In the genomic region with DNA sequence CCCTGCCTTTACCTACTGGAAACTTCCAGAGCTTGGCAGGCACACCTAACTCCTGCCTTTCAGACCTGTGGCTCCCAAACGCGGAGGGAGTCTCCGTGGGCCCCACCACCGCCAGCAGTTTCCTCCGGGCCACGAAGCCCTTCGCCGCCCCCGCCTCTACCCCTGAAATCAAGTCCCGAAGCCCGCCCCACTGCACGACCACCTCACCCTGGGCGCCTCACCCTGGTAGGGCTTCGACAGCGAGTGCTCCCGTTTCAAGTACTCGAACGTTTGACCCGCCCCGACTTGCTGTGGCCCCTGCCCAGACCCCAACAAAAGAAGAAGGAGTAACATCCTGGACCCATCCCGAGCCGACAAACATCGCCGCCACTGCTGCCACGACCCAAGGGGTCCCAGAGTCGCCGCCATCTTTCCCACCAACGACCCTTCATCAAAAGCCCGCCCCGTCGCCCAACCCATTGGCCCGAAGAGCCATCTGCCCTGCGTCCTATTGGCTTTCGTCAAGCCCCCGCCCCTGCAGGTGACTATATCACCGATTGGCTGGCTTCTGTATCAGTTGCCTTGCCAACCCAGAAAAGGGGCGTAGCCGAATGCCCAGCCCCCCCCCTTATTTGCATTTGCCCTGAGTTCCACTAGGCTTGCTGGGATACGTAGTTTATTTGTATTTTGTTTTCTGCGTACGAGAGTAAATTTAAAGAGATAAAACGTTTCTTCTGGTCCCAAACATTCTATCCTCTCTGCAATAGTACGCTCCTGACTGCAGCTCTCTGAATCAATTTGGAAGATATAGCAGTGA, we compare ENCODE assay signal across 1 cellular context.
A peak's percentile ranks its signal among the peaks of the same experiment; 100 is the strongest.
TF ChIP-seq lines count a peak whose summit lies in the region.

A gene with protein sequence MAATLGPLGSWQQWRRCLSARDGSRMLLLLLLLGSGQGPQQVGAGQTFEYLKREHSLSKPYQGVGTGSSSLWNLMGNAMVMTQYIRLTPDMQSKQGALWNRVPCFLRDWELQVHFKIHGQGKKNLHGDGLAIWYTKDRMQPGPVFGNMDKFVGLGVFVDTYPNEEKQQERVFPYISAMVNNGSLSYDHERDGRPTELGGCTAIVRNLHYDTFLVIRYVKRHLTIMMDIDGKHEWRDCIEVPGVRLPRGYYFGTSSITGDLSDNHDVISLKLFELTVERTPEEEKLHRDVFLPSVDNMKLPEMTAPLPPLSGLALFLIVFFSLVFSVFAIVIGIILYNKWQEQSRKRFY (minus strand): TSS at position 432 of the 796 bp plus-strand sequence. CDS start 24 bp downstream, at position 408.

TF ChIP-seq in K562, 482 proteins besides CTCF, POLR2A, EP300 and RAD21 (continued from another document and continues in another):
- TF ChIP-seq, protein P1, sequence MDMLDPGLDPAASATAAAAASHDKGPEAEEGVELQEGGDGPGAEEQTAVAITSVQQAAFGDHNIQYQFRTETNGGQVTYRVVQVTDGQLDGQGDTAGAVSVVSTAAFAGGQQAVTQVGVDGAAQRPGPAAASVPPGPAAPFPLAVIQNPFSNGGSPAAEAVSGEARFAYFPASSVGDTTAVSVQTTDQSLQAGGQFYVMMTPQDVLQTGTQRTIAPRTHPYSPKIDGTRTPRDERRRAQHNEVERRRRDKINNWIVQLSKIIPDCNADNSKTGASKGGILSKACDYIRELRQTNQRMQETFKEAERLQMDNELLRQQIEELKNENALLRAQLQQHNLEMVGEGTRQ (CRISPR knock-in tag; IDR thresholded peaks at IDR 0.05) = peak; percentile 28; the same call in 1 of the 2 replicates
- TF ChIP-seq ZC3H11A (IDR thresholded peaks at IDR 0.05; ENCODE audit: low read depth, low read length) = no peak
- TF ChIP-seq DNMT1 (IDR thresholded peaks at IDR 0.05) = no peak
- TF ChIP-seq, protein P2, sequence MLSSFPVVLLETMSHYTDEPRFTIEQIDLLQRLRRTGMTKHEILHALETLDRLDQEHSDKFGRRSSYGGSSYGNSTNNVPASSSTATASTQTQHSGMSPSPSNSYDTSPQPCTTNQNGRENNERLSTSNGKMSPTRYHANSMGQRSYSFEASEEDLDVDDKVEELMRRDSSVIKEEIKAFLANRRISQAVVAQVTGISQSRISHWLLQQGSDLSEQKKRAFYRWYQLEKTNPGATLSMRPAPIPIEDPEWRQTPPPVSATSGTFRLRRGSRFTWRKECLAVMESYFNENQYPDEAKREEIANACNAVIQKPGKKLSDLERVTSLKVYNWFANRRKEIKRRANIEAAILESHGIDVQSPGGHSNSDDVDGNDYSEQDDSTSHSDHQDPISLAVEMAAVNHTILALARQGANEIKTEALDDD (IDR thresholded peaks at IDR 0.05) = no peak
- TF ChIP-seq, protein P3, sequence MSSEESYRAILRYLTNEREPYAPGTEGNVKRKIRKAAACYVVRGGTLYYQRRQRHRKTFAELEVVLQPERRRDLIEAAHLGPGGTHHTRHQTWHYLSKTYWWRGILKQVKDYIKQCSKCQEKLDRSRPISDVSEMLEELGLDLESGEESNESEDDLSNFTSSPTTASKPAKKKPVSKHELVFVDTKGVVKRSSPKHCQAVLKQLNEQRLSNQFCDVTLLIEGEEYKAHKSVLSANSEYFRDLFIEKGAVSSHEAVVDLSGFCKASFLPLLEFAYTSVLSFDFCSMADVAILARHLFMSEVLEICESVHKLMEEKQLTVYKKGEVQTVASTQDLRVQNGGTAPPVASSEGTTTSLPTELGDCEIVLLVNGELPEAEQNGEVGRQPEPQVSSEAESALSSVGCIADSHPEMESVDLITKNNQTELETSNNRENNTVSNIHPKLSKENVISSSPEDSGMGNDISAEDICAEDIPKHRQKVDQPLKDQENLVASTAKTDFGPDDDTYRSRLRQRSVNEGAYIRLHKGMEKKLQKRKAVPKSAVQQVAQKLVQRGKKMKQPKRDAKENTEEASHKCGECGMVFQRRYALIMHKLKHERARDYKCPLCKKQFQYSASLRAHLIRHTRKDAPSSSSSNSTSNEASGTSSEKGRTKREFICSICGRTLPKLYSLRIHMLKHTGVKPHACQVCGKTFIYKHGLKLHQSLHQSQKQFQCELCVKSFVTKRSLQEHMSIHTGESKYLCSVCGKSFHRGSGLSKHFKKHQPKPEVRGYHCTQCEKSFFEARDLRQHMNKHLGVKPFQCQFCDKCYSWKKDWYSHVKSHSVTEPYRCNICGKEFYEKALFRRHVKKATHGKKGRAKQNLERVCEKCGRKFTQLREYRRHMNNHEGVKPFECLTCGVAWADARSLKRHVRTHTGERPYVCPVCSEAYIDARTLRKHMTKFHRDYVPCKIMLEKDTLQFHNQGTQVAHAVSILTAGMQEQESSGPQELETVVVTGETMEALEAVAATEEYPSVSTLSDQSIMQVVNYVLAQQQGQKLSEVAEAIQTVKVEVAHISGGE (CRISPR knock-in tag; IDR thresholded peaks at IDR 0.05) = 0 out of 6 replicates have a peak, but pooled peaks of 1 of the 3 experiments have one; percentile 35
- TF ChIP-seq KDM5B (IDR thresholded peaks at IDR 0.05; ENCODE audit: insufficient replicate concordance, low read depth, low read length) = peak; percentile 80
- TF ChIP-seq STAT5B (CRISPR knock-in tag; IDR thresholded peaks at IDR 0.05) = no peak
- TF ChIP-seq ATF7 (IDR thresholded peaks at IDR 0.05) = peak; percentile 58; the same call in 1 of the 2 replicates
- TF ChIP-seq, protein P4, sequence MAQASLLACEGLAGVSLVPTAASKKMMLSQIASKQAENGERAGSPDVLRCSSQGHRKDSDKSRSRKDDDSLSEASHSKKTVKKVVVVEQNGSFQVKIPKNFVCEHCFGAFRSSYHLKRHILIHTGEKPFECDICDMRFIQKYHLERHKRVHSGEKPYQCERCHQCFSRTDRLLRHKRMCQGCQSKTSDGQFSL (CRISPR knock-in tag; IDR thresholded peaks at IDR 0.05) = peak; percentile 98
- TF ChIP-seq, protein P4 (tag; IDR thresholded peaks at IDR 0.05) = peak in 1 of 2 experiments; percentile 91; a peak in 2 of 4 replicates
- no peak for TF ChIP-seq TRIM24 (IDR thresholded peaks at IDR 0.05)
- no peak for TF ChIP-seq DIDO1 (tag; IDR thresholded peaks at IDR 0.05; ENCODE audit: low read depth)
- TF ChIP-seq ZNF444 (CRISPR knock-in tag; IDR thresholded peaks at IDR 0.05) = no peak
- TF ChIP-seq, protein P5, sequence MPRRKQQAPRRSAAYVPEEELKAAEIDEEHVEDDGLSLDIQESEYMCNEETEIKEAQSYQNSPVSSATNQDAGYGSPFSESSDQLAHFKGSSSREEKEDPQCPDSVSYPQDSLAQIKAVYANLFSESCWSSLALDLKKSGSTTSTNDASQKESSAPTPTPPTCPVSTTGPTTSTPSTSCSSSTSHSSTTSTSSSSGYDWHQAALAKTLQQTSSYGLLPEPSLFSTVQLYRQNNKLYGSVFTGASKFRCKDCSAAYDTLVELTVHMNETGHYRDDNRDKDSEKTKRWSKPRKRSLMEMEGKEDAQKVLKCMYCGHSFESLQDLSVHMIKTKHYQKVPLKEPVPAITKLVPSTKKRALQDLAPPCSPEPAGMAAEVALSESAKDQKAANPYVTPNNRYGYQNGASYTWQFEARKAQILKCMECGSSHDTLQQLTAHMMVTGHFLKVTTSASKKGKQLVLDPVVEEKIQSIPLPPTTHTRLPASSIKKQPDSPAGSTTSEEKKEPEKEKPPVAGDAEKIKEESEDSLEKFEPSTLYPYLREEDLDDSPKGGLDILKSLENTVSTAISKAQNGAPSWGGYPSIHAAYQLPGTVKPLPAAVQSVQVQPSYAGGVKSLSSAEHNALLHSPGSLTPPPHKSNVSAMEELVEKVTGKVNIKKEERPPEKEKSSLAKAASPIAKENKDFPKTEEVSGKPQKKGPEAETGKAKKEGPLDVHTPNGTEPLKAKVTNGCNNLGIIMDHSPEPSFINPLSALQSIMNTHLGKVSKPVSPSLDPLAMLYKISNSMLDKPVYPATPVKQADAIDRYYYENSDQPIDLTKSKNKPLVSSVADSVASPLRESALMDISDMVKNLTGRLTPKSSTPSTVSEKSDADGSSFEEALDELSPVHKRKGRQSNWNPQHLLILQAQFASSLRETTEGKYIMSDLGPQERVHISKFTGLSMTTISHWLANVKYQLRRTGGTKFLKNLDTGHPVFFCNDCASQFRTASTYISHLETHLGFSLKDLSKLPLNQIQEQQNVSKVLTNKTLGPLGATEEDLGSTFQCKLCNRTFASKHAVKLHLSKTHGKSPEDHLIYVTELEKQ (CRISPR knock-in tag; IDR thresholded peaks at IDR 0.05) = no peak
- TF ChIP-seq, protein P6, sequence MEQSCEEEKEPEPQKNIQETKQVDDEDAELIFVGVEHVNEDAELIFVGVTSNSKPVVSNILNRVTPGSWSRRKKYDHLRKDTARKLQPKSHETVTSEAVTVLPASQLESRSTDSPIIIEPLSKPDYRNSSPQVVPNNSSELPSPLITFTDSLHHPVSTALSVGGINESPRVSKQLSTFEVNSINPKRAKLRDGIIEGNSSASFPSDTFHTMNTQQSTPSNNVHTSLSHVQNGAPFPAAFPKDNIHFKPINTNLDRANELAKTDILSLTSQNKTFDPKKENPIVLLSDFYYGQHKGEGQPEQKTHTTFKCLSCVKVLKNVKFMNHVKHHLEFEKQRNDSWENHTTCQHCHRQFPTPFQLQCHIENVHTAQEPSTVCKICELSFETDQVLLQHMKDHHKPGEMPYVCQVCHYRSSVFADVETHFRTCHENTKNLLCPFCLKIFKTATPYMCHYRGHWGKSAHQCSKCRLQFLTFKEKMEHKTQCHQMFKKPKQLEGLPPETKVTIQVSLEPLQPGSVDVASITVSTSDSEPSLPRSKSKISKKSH (CRISPR knock-in tag; IDR thresholded peaks at IDR 0.05) = no peak
- TF ChIP-seq ATF1 (CRISPR knock-in tag; IDR thresholded peaks at IDR 0.05) = no peak
- peak; percentile 63; the same call in 1 of the 2 replicates for TF ChIP-seq ATF1 (tag; IDR thresholded peaks at IDR 0.05)
- no peak for TF ChIP-seq HNRNPL (IDR thresholded peaks at IDR 0.05; ENCODE audit: low read depth, low read length)
- TF ChIP-seq ZNF431 (CRISPR knock-in tag; IDR thresholded peaks at IDR 0.05) = 0 out of 2 replicates have a peak, but pooled peaks have one; percentile 28
- TF ChIP-seq YY1 (IDR thresholded peaks at IDR 0.05; ENCODE audit: borderline replicate concordance in 1 of 3, control insufficient read depth in 1 of 3, extremely low read depth in 1 of 3, insufficient read depth in 3 of 3, insufficient read length in 1 of 3, insufficient replicate concordance in 2 of 3, low read depth in 1 of 3, low read length in 2 of 3) = peak; percentile 72 to 94 (median 92)
- TF ChIP-seq, protein P7, sequence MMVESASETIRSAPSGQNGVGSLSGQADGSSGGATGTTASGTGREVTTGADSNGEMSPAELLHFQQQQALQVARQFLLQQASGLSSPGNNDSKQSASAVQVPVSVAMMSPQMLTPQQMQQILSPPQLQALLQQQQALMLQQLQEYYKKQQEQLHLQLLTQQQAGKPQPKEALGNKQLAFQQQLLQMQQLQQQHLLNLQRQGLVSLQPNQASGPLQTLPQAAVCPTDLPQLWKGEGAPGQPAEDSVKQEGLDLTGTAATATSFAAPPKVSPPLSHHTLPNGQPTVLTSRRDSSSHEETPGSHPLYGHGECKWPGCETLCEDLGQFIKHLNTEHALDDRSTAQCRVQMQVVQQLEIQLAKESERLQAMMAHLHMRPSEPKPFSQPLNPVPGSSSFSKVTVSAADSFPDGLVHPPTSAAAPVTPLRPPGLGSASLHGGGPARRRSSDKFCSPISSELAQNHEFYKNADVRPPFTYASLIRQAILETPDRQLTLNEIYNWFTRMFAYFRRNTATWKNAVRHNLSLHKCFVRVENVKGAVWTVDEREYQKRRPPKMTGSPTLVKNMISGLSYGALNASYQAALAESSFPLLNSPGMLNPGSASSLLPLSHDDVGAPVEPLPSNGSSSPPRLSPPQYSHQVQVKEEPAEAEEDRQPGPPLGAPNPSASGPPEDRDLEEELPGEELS (CRISPR knock-in tag; IDR thresholded peaks at IDR 0.05; ENCODE audit: borderline replicate concordance) = no peak
- TF ChIP-seq, protein P8, sequence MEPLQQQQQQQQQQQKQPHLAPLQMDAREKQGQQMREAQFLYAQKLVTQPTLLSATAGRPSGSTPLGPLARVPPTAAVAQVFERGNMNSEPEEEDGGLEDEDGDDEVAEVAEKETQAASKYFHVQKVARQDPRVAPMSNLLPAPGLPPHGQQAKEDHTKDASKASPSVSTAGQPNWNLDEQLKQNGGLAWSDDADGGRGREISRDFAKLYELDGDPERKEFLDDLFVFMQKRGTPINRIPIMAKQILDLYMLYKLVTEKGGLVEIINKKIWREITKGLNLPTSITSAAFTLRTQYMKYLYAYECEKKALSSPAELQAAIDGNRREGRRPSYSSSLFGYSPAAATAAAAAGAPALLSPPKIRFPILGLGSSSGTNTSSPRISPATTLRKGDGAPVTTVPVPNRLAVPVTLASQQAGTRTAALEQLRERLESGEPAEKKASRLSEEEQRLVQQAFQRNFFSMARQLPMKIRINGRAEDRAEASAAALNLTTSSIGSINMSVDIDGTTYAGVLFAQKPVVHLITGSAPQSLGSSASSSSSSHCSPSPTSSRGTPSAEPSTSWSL (CRISPR knock-in tag; IDR thresholded peaks at IDR 0.05; ENCODE audit: borderline replicate concordance) = no peak
- TF ChIP-seq SRSF1 (IDR thresholded peaks at IDR 0.05; ENCODE audit: low read depth, low read length) = no peak
- TF ChIP-seq RCOR1 (IDR thresholded peaks at IDR 0.05; ENCODE audit: borderline replicate concordance in 1 of 2, low read depth in 2 of 2, low read length in 2 of 2) = 0 out of 4 replicates have a peak, but pooled peaks of 1 of the 2 experiments have one; percentile 22
- TF ChIP-seq, protein P9, sequence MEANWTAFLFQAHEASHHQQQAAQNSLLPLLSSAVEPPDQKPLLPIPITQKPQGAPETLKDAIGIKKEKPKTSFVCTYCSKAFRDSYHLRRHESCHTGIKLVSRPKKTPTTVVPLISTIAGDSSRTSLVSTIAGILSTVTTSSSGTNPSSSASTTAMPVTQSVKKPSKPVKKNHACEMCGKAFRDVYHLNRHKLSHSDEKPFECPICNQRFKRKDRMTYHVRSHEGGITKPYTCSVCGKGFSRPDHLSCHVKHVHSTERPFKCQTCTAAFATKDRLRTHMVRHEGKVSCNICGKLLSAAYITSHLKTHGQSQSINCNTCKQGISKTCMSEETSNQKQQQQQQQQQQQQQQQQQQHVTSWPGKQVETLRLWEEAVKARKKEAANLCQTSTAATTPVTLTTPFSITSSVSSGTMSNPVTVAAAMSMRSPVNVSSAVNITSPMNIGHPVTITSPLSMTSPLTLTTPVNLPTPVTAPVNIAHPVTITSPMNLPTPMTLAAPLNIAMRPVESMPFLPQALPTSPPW (CRISPR knock-in tag; IDR thresholded peaks at IDR 0.05) = peak; percentile 97
- peak; percentile 29; the same call in 1 of the 2 replicates for TF ChIP-seq EHMT2 (IDR thresholded peaks at IDR 0.05)
- TF ChIP-seq, protein P10, sequence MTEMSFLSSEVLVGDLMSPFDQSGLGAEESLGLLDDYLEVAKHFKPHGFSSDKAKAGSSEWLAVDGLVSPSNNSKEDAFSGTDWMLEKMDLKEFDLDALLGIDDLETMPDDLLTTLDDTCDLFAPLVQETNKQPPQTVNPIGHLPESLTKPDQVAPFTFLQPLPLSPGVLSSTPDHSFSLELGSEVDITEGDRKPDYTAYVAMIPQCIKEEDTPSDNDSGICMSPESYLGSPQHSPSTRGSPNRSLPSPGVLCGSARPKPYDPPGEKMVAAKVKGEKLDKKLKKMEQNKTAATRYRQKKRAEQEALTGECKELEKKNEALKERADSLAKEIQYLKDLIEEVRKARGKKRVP (CRISPR knock-in tag; IDR thresholded peaks at IDR 0.05) = no peak
- peak; percentile 22; the same call in 1 of the 2 replicates for TF ChIP-seq CREB1 (IDR thresholded peaks at IDR 0.05)
- TF ChIP-seq CREB1 (CRISPR knock-in tag; IDR thresholded peaks at IDR 0.05) = no peak; the same call in 1 of the 2 replicates
- no peak for TF ChIP-seq ZNF124 (CRISPR knock-in tag; IDR thresholded peaks at IDR 0.05)
- TF ChIP-seq CSDE1 (IDR thresholded peaks at IDR 0.05) = peak in 1 of 2 experiments; percentile 79; a peak in 1 of 4 replicates
- TF ChIP-seq ZFP36 (IDR thresholded peaks at IDR 0.05; ENCODE audit: low read depth, low read length, partially characterized antibody) = no peak
